Comparison of ENCODE assay signal across 8 cellular contexts in the genomic region with DNA sequence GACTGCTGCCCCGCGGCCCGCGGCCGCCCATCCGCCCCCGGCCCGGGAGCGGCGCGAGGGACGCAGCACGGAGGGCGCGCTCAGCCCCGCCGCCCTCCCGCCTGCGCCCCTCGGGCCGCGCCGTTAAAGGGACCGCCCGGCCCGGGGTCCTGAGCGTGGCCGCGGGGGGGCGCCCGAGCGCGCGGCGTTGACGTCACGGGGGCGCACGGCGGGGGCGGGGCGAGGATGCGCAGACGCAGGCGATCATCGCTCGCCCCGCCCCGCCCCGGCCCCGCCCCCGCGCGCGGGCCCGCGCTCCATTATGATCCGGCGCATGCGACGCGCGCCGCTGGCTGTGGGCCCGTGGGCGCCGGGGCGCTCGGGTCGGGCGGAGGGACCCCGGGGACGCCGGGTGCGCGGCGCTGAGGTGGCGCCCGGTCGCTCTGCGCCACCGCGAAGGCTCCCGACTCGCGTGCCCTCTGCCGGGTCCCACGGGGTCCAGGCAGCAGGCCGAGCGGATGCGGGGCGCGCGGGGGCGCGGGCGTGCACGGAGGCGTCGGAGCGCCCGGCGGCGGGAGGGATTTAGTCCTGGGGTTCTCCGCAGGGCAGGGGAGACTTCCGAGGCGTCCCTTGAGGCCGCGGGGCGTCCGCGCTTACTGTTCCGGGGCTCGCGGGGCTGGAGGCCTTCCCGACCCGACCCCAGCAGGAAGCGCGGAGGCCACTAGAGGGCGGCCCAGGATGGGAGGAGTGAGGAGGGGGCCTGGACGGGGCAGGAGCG. TPM values are rescaled to one million over a fixed set of nuclear protein-coding genes. Genes with fewer than 3 reads are reported as not detected.
A peak's percentile ranks its signal among the peaks of the same experiment; 100 is the strongest.
DNase-seq lines count a peak whose midpoint lies in the region; ATAC-seq and TF ChIP-seq lines count a peak whose summit lies in the region.

TSS of gene DVL1 (minus strand) at position 163 of the 757 bp plus-strand sequence. CDS start 353 bp downstream, outside the sequence.

- POLR2A ChIA-PET in Caco-2 (lab: Charles Lee): no interaction called here

- CTCF ChIA-PET in Caco-2 (lab: Charles Lee): interaction anchor here (1.3 kb wide), 1 partner anchor 26 kb away, joined by 4 read pairs; no protein-coding TSS in a partner anchor

- peaks cover 22% of the 10 kb centered on the region for H3K4me1 ChIP-seq in Caco-2
- peaks cover 8% of the 10 kb centered on the region; the same call in 1 of the 2 replicates for H3K4me1 ChIP-seq in HUES64 (ENCODE audit: insufficient read depth, low read length)
- peaks cover 0 to 72% (median 61%) of the 10 kb centered on the region in 4 donors for H3K4me1 ChIP-seq in sigmoid colon

- H3K4me1 Mint-ChIP-seq in Caco-2 (ENCODE audit: low read depth, unreplicated experiment): no peaks in the 10 kb centered on the region
- H3K4me1 Mint-ChIP-seq in T-helper 2 cell treated with Interferon-gamma antibody and Interleukin-4, amounts not matched to agents 5 μg/mL and 100 μg/mL, for 36 hours (ENCODE audit: low read depth): peaks cover 5% of the 10 kb centered on the region

- H3K4me3 ChIP-seq in Caco-2 (ENCODE audit: low read depth, low read length): peak within 1 kb of the TSS; percentile 79
- H3K4me3 ChIP-seq in HUES64 (ENCODE audit: low read length): peak within 1 kb of the TSS; percentile 95
- H3K4me3 ChIP-seq in astrocyte of the spinal cord (ENCODE audit: low read depth, low read length): peak within 1 kb of the TSS; percentile 71
- peak within 1 kb of the TSS; percentile 58 to 80 (median 70) for H3K4me3 ChIP-seq in sigmoid colon

- no TSS peak for BruUV-seq in Caco-2 (replicated peaks; lab: Mats Ljungman, UMichigan)

- H3K9me3 ChIP-seq in Caco-2 (no peaks in the 10 kb centered on the region), HUES64 (ENCODE audit: insufficient read depth, low read depth, low read length) (no peaks in the 10 kb centered on the region), sigmoid colon (no peaks in the 10 kb centered on the region)

- H3K27me3 Mint-ChIP-seq in Caco-2 (ENCODE audit: insufficient read depth, unreplicated experiment): no peaks in the 10 kb centered on the region
- peaks cover 18% of the 10 kb centered on the region for H3K27me3 Mint-ChIP-seq in T-helper 2 cell treated with Interferon-gamma antibody and Interleukin-4, amounts not matched to agents 5 μg/mL and 100 μg/mL, for 36 hours (ENCODE audit: low read depth)

- intact Hi-C loops in Caco-2 (cut with micrococcal nuclease; ENCODE audit: unreplicated experiment): loop anchor here (10.0 kb wide), 1 partner anchor 155 kb away; no protein-coding TSS in a partner anchor
- intact Hi-C loops in sigmoid colon (cut with DNase I): loop anchor here (2.0 kb wide), 3 partner anchors 23 to 41 kb away; partner anchors contain the start of genes CPTP, INTS11 and PUSL1

- in situ Hi-C loops in astrocyte of the spinal cord (cut with HindIII; ENCODE audit: low sequenced_read_pairs): no loop called here

- no peaks in the 10 kb centered on the region; the same call in 1 of the 2 replicates for H3K36me3 ChIP-seq in Caco-2 (ENCODE audit: control insufficient read depth, insufficient read depth, low read length)
- H3K36me3 ChIP-seq in HUES64 (ENCODE audit: insufficient read depth, low read length): no peaks in the 10 kb centered on the region
- peaks cover 1 to 16% (median 9%) of the 10 kb centered on the region in 4 donors for H3K36me3 ChIP-seq in sigmoid colon

- no peak within 1 kb of the TSS for H3K27ac Mint-ChIP-seq in Caco-2 (ENCODE audit: unreplicated experiment)
- peak within 1 kb of the TSS; percentile 49 for H3K27ac Mint-ChIP-seq in T-helper 2 cell treated with Interferon-gamma antibody and Interleukin-4, amounts not matched to agents 5 μg/mL and 100 μg/mL, for 36 hours

- H3K36me3 Mint-ChIP-seq in Caco-2 (ENCODE audit: insufficient read depth, unreplicated experiment): peaks cover 13% of the 10 kb centered on the region
- no peaks in the 10 kb centered on the region for H3K36me3 Mint-ChIP-seq in T-helper 2 cell treated with Interferon-gamma antibody and Interleukin-4, amounts not matched to agents 5 μg/mL and 100 μg/mL, for 36 hours (ENCODE audit: low read depth)

- no peaks in the 10 kb centered on the region for H3K9me3 Mint-ChIP-seq in Caco-2 (ENCODE audit: unreplicated experiment)
- no peaks in the 10 kb centered on the region for H3K9me3 Mint-ChIP-seq in T-helper 2 cell treated with Interferon-gamma antibody and Interleukin-4, amounts not matched to agents 5 μg/mL and 100 μg/mL, for 36 hours

- no peak for TF ChIP-seq EP300 in sigmoid colon (IDR thresholded peaks at IDR 0.05)

- peak within 1 kb of the TSS; percentile 96 for H3K9ac ChIP-seq in HUES64 (ENCODE audit: low read depth, low read length)

- TF ChIP-seq POLR2A in sigmoid colon (IDR thresholded peaks at IDR 0.05): no peak

- peak; percentile 73 to 77 for DNase-seq in Caco-2
- peak; percentile 71 for DNase-seq in T-helper 2 cell treated with Interferon-gamma antibody and Interleukin-4, amounts not matched to agents 5 μg/mL and 100 μg/mL, for 36 hours (ENCODE audit: low spot score)
- peak; percentile 61 for DNase-seq in astrocyte of the spinal cord (ENCODE audit: low read depth, low spot score)
- DNase-seq in hypothalamus (lab: John Stamatoyannopoulos, UW): peak in 36 of 51 donors; percentile 17 to 82 (median 55)
- DNase-seq in sigmoid colon: peak; percentile 87

- peak; percentile 34 to 54 for TF ChIP-seq CTCF in Caco-2 (IDR thresholded peaks at IDR 0.05; ENCODE audit: insufficient read depth in 1 of 2, low read depth in 1 of 2, low read length in 1 of 2, severe bottlenecking in 1 of 2, unreplicated experiment in 1 of 2)
- peak; percentile 66 for TF ChIP-seq CTCF in astrocyte of the spinal cord (IDR thresholded peaks at IDR 0.05; ENCODE audit: low read depth, low read length)
- TF ChIP-seq CTCF in sigmoid colon (IDR thresholded peaks at IDR 0.05): peak; percentile 32 to 61 (median 53)

- H3K27me3 ChIP-seq in Caco-2 (replicated peaks; ENCODE audit: control insufficient read depth, insufficient read depth, low read length) (no peaks in the 10 kb centered on the region), HUES64 (ENCODE audit: insufficient read depth, low read length) (peaks cover under 1% of the 10 kb centered on the region; the same call in 1 of the 2 replicates), sigmoid colon (no peaks in the 10 kb centered on the region)

- under 1% methylated on average over 117 of the region's 122 CpGs for WGBS in HUES64
- WGBS in sigmoid colon, 2 donors: 1% methylated on average over 122 of the region's 122 CpGs

- H3K4me3 Mint-ChIP-seq in Caco-2 (ENCODE audit: unreplicated experiment): peak within 1 kb of the TSS; percentile 70
- H3K4me3 Mint-ChIP-seq in T-helper 2 cell treated with Interferon-gamma antibody and Interleukin-4, amounts not matched to agents 5 μg/mL and 100 μg/mL, for 36 hours: peak within 1 kb of the TSS; percentile 72

- ATAC-seq in GM19455 (IDR thresholded peaks at IDR 0.05; ENCODE audit: unreplicated experiment): peak; percentile 55
- ATAC-seq in HG03378 (IDR thresholded peaks at IDR 0.05; ENCODE audit: unreplicated experiment): no peak

- peak within 1 kb of the TSS; percentile 89 for H3K27ac ChIP-seq in HUES64 (ENCODE audit: low read depth, low read length)
- H3K27ac ChIP-seq in sigmoid colon: peak within 1 kb of the TSS; percentile 87 to 96 (median 95)

RNA-seq across cellular contexts. Expression of gene DVL1, which starts in this region (rescaled TPM):
- 40.6 and 43.0 TPM in 2 replicates for total RNA-seq in Caco-2 (2022)
- polyA plus RNA-seq in HUES64 (2013, experiment 1 of 2): 35.1 TPM
- polyA plus RNA-seq in HUES64 (2013, experiment 2 of 2): 36.8 TPM
- 10 to 100 TPM; 50.7 to 85.0 (median 61.9) TPM for total RNA-seq in sigmoid colon
- polyA plus RNA-seq in sigmoid colon: 10 to 100 TPM; 25.8 to 59.9 (median 36.3) TPM
